Comparison of ENCODE assay signal across 8 cellular contexts in genomic region chr10:11741608-11742007, GRCh38. TPM values are rescaled to one million over a fixed set of nuclear protein-coding genes. Genes with fewer than 3 reads are reported as not detected.
DNase-seq lines count a peak whose midpoint lies in the region; ATAC-seq and TF ChIP-seq lines count a peak whose summit lies in the region.

No MANE protein-coding gene starts in this region.

- peaks cover 2% of the 10 kb centered on the region for H3K4me1 Mint-ChIP-seq in activated CD4-positive, alpha-beta T cell treated with anti-CD3 and anti-CD28 coated beads, Interleukin-2, amount 10 ng/mL, durations not matched to agents 24 days and 14 days

- H3K27ac ChIP-seq in right lobe of liver: no peak overlapping the region
- no peak overlapping the region for H3K27ac ChIP-seq in stomach smooth muscle (ENCODE audit: low read length)

- no peak for DNase-seq in activated CD4-positive, alpha-beta T cell treated with anti-CD3 and anti-CD28 coated beads, Interleukin-2, amount 10 ng/mL, durations not matched to agents 24 days and 14 days
- DNase-seq in activated CD4-positive, alpha-beta T cell treated with anti-CD3 and anti-CD28 coated beads, Interleukin-2, amount 50 U/mL, for 1 hour: no peak
- DNase-seq in adipocyte (ENCODE audit: low read depth): no peak
- DNase-seq in right lobe of liver: no peak
- DNase-seq in NCI-H2227 treated with DMSO at 0.1 percent for 48 hours (lab: John Stamatoyannopoulos, UW): no peak

- intact Hi-C loops in activated CD4-positive, alpha-beta T cell treated with anti-CD3 and anti-CD28 coated beads, Interleukin-2, amount 10 ng/mL, durations not matched to agents 24 days and 14 days (cut with micrococcal nuclease): no loop called here
- intact Hi-C loops in right lobe of liver (cut with DNase I): no loop called here

- H3K36me3 ChIP-seq in adipocyte (ENCODE audit: control insufficient read depth, insufficient read depth, low read length, severe bottlenecking) (no peaks in the 10 kb centered on the region), right lobe of liver (no peaks in the 10 kb centered on the region), stomach smooth muscle (ENCODE audit: control insufficient read depth in 2 of 2, insufficient read depth in 2 of 2, low read length in 2 of 2) (no peaks in the 10 kb centered on the region)

- no peak overlapping the region for H3K27ac Mint-ChIP-seq in activated CD4-positive, alpha-beta T cell treated with anti-CD3 and anti-CD28 coated beads, Interleukin-2, amount 10 ng/mL, durations not matched to agents 24 days and 14 days

- no peak for TF ChIP-seq CTCF in right lobe of liver (IDR thresholded peaks at IDR 0.05)

- H3K27me3 ChIP-seq in adipocyte (replicated peaks; ENCODE audit: control insufficient read depth, insufficient read depth, low read length): peaks cover 9% of the 10 kb centered on the region
- H3K27me3 ChIP-seq in right lobe of liver: no peaks in the 10 kb centered on the region
- H3K27me3 ChIP-seq in stomach smooth muscle (ENCODE audit: control insufficient read depth in 1 of 2, insufficient read depth in 2 of 2, low read length in 2 of 2): peaks cover 6 to 15% of the 10 kb centered on the region in 2 donors

- 54% methylated on average over 11 of the region's 16 CpGs for WGBS in right lobe of liver (ENCODE audit: insufficient coverage, low coverage, low lambda C conversion rate, missing lambda C conversion rate)

- H3K9ac ChIP-seq in adipocyte (ENCODE audit: low read length): peak overlapping the region; percentile 54
- H3K9ac ChIP-seq in stomach smooth muscle (ENCODE audit: low read length in 2 of 2): peak overlapping the region in 1 of 2 donors; percentile 21

- H3K9me3 ChIP-seq in adipocyte (ENCODE audit: control insufficient read depth, low read length): peaks cover 5% of the 10 kb centered on the region
- H3K9me3 ChIP-seq in right lobe of liver: no peaks in the 10 kb centered on the region
- no peaks in the 10 kb centered on the region for H3K9me3 ChIP-seq in stomach smooth muscle (ENCODE audit: control insufficient read depth in 2 of 2, low read length in 2 of 2)

- H3K4me3 ChIP-seq in adipocyte (ENCODE audit: low read length) (peak overlapping the region; percentile 70), right lobe of liver (peak overlapping the region; percentile 66 to 94 (median 89)), stomach smooth muscle (ENCODE audit: low read length in 2 of 2) (peak overlapping the region; percentile 54 to 69)

- H3K4me1 ChIP-seq in adipocyte (ENCODE audit: control insufficient read depth, insufficient read depth, low read length) (peaks cover 1% of the 10 kb centered on the region), right lobe of liver (peaks cover 0 to 23% (median 1%) of the 10 kb centered on the region in 4 donors), stomach smooth muscle (ENCODE audit: control insufficient read depth, insufficient read depth, low read length) (peaks cover 2% of the 10 kb centered on the region)

- peak overlapping the region; percentile 51 for H3K4me3 Mint-ChIP-seq in activated CD4-positive, alpha-beta T cell treated with anti-CD3 and anti-CD28 coated beads, Interleukin-2, amount 10 ng/mL, durations not matched to agents 24 days and 14 days

- peaks cover 2% of the 10 kb centered on the region for H3K36me3 Mint-ChIP-seq in activated CD4-positive, alpha-beta T cell treated with anti-CD3 and anti-CD28 coated beads, Interleukin-2, amount 10 ng/mL, durations not matched to agents 24 days and 14 days (ENCODE audit: low read depth)

- ATAC-seq in right lobe of liver (no peak), GM19455 (IDR thresholded peaks at IDR 0.05; ENCODE audit: unreplicated experiment) (no peak), GM19452 (IDR thresholded peaks at IDR 0.05; ENCODE audit: unreplicated experiment) (no peak)

- peaks cover 20% of the 10 kb centered on the region for H3K9me3 Mint-ChIP-seq in activated CD4-positive, alpha-beta T cell treated with anti-CD3 and anti-CD28 coated beads, Interleukin-2, amount 10 ng/mL, durations not matched to agents 24 days and 14 days

- H3K27me3 Mint-ChIP-seq in activated CD4-positive, alpha-beta T cell treated with anti-CD3 and anti-CD28 coated beads, Interleukin-2, amount 10 ng/mL, durations not matched to agents 24 days and 14 days: peaks cover 38% of the 10 kb centered on the region

- TF ChIP-seq POLR2A in right lobe of liver (IDR thresholded peaks at IDR 0.05): no peak

RNA-seq across cellular contexts. Expression of gene ECHDC3, which starts 0.6 kb away (rescaled TPM):
- total RNA-seq in activated CD4-positive, alpha-beta T cell treated with anti-CD3 and anti-CD28 coated beads, Interleukin-2, amount 10 ng/mL, durations not matched to agents 24 days and 14 days: 0.35 and 0.47 TPM in 2 replicates
- 100 to 1,000 TPM in 5 of 6 experiments, 10 to 100 TPM in 1; 85.0 to 304 (median 130) TPM for total RNA-seq in right lobe of liver

Comparison
In these comparisons a context has a peak if more than half of its experiments do, and no peak if none do; other contexts are left out.
1. RNA of gene ECHDC3, which starts 0.6 kb away (total RNA-seq): 85.0 to 304 TPM in right lobe of liver; 0.35 to 0.47 TPM in activated CD4-positive, alpha-beta T cell treated with anti-CD3 and anti-CD28 coated beads, Interleukin-2, amount 10 ng/mL, durations not matched to agents 24 days and 14 days; every median in the first group is over 10 times any median in the second.
2. Peak in every context shown above with its lines, with median percentiles within 50 percentile points of each other: H3K4me3 ChIP-seq.